Comparison of ENCODE assay signal across 22 cellular contexts in the genomic region with DNA sequence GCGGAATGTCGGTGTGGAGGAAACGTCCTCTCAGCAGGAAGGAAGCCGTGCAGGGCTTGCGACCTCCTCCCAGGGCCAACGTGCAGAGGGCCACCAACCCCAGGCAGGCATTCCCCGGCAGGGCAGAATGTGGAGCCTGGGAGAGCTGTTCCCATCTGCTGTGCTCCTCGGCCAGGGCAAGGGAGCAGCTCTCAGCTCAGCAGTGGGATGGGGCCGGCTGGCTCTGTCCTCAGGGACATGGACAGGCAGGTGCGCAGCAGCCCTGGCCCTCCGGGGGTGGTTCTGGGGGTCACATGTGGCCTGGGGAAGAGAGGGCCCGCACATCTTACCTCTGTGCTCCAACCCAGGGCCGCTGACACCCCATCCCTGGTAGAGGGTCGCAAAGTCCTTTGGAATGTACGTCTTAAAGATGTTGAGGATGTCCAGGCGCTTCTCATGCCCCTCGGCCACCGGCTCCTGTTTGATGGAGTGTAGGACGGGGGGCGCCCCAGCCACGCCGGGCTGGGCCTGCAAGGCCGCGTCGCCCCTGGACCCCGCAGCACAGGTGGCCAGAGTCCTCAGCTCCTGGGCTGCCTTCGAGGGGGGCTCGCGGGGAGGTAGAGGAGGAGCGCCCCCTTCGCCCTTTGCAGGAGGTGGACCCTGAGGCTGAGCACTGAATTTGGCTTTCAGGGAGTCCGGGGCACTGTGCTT.
"Had no signal": no experiment of that assay in that cellular context is flagged by ENCODE, and none has a peak within 500 bp of the region (broad histone marks: within the 10 kb centered on the region; RNA-seq: fewer than 3 reads in every experiment).

No MANE protein-coding gene starts in this region.

- H3K27me3 Mint-ChIP-seq: activated CD4-positive, alpha-beta memory T cell treated with anti-CD3 and anti-CD28 coated beads for 36 hours; central memory CD8-positive, alpha-beta T cell; dendritic cell treated with granulocyte-macrophage colony-stimulating factor and Interleukin-4, amounts not matched to agents 40 ng/mL and 50 ng/mL, for 4 days; memory B cell; naive thymus-derived CD8-positive, alpha-beta T cell had no signal

- DNase-seq: activated CD4-positive, alpha-beta memory T cell treated with anti-CD3 and anti-CD28 coated beads for 36 hours; activated CD4-positive, alpha-beta T cell treated with anti-CD3 and anti-CD28 coated beads, Interleukin-2, amount 10 ng/mL, durations not matched to agents 24 days and 14 days; activated CD4-positive, CD25-positive, alpha-beta regulatory T cell treated with anti-CD3 and anti-CD28 coated beads, Interleukin-2, amount 50 U/mL, for 72 hours; activated naive CD4-positive, alpha-beta T cell; activated T-cell treated with anti-CD3 and anti-CD28 coated beads, Interleukin-2, amount 50 U/mL, for 4 hours; effector memory CD4-positive, alpha-beta T cell; foreskin keratinocyte; naive thymus-derived CD8-positive, alpha-beta T cell; occipital lobe; psoas muscle; stimulated activated CD4-positive, alpha-beta T cell treated with anti-CD3 and anti-CD28 coated beads, Interleukin-2, amount 100 ng/mL, for 48 hours; stimulated activated naive CD8-positive, alpha-beta T cell treated with anti-CD3 and anti-CD28 coated beads, Interleukin-15, Interleukin-2, amounts not matched to agents 100 U/mL and 50 U/mL, for 24 hours; T-helper 2 cell; transverse colon had no signal

- H3K27ac Mint-ChIP-seq: activated CD4-positive, alpha-beta memory T cell treated with anti-CD3 and anti-CD28 coated beads for 36 hours; activated CD4-positive, alpha-beta T cell treated with anti-CD3 and anti-CD28 coated beads, Interleukin-2, amount 10 ng/mL, durations not matched to agents 24 days and 14 days; activated naive CD4-positive, alpha-beta T cell treated with anti-CD3 and anti-CD28 coated beads, Interleukin-2, amount 50 U/mL, for 72 hours; activated T-helper 2 cell treated with anti-CD3 and anti-CD28 coated beads, Interferon-gamma antibody, Interleukin-2, Interleukin-4, amounts not matched to agents 10 μg/mL and 5 μg/mL and 100 μg/mL, durations not matched to agents 14 hours and 24 hours and 36 hours; dendritic cell treated with granulocyte-macrophage colony-stimulating factor and Interleukin-4, amounts not matched to agents 40 ng/mL and 50 ng/mL, for 4 days; memory B cell; naive thymus-derived CD8-positive, alpha-beta T cell had no signal

- ATAC-seq: activated naive CD4-positive, alpha-beta T cell treated with anti-CD3 and anti-CD28 coated beads, Interleukin-2, amount 50 U/mL, for 72 hours; activated T-cell treated with anti-CD3 and anti-CD28 coated beads, Interleukin-2, amount 50 U/mL, for 4 hours; foreskin keratinocyte; naive thymus-derived CD8-positive, alpha-beta T cell; stimulated activated naive CD8-positive, alpha-beta T cell treated with anti-CD3 and anti-CD28 coated beads, Interleukin-15, Interleukin-2, amounts not matched to agents 100 U/mL and 50 U/mL, for 24 hours had no signal

- H3K4me3 ChIP-seq: breast epithelium, psoas muscle, testis, transverse colon had no signal

- H3K9me3 Mint-ChIP-seq: activated CD4-positive, alpha-beta memory T cell treated with anti-CD3 and anti-CD28 coated beads for 36 hours; central memory CD8-positive, alpha-beta T cell; dendritic cell treated with granulocyte-macrophage colony-stimulating factor and Interleukin-4, amounts not matched to agents 40 ng/mL and 50 ng/mL, for 4 days; memory B cell; naive thymus-derived CD8-positive, alpha-beta T cell had no signal

- H3K4me3 Mint-ChIP-seq: activated CD4-positive, alpha-beta memory T cell treated with anti-CD3 and anti-CD28 coated beads for 36 hours; activated CD4-positive, alpha-beta T cell treated with anti-CD3 and anti-CD28 coated beads, Interleukin-2, amount 10 ng/mL, durations not matched to agents 24 days and 14 days; activated T-cell treated with anti-CD3 and anti-CD28 coated beads, Interleukin-2, amount 50 U/mL, for 4 hours; central memory CD8-positive, alpha-beta T cell; dendritic cell treated with granulocyte-macrophage colony-stimulating factor and Interleukin-4, amounts not matched to agents 40 ng/mL and 50 ng/mL, for 4 days; memory B cell; neural crest cell had no signal
